In the genomic region with DNA sequence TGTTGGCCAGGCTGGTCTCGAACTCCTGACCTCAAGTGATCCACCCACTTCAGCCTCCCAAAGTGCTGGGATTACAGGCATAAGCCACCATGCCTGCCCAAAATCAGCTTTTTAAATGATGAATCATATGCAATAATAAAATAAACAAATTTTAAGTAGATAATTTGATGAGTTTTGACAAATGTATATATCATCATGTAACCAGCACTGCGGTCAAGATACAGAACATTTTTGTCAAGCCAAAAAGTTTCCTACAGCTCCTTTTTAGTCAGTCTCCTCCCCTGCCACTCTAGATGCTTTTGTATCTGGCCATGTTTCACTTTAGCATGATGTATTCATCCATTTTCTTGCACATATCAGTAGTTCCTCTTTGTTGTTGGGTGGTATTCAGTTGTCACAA, we compare ENCODE assay signal across 26 cellular contexts. TPM values are rescaled to one million over a fixed set of nuclear protein-coding genes. Genes with fewer than 3 reads are reported as not detected.
DNase-seq lines count a peak whose midpoint lies in the region; ATAC-seq, FAIRE-seq and TF ChIP-seq lines count a peak whose summit lies in the region.
"Had no signal": no experiment of that assay in that cellular context is flagged by ENCODE, and none has a peak within 500 bp of the region (broad histone marks: within the 10 kb centered on the region; RNA-seq: fewer than 3 reads in every experiment).

No MANE protein-coding gene starts in this region.

- RAD21 ChIA-PET in GM12878 (lab: Charles Lee; ENCODE audit: unreplicated experiment) = no interaction called here

- TF ChIP-seq CTCF in SK-N-SH (IDR thresholded peaks at IDR 0.05) (no peak), GM12878 (IDR thresholded peaks at IDR 0.05 in 2 of 3, conservative IDR thresholded peaks at IDR 0.05 in 1 of 3; ENCODE audit: control insufficient read depth in 2 of 3, extremely low read depth in 1 of 3, insufficient read depth in 1 of 3, low read depth in 3 of 3, low read length in 3 of 3) (no peak)

- POLR2A ChIA-PET in SK-N-SH (lab: Yijun Ruan, JAX) = interaction anchor here (0.6 kb wide), 1 partner anchor 16 kb away, joined by 3 read pairs; no protein-coding TSS in a partner anchor
- POLR2A ChIA-PET in GM12878 (lab: Charles Lee) = no interaction called here

- no peak for FAIRE-seq in GM12878 (lab: Jason Lieb, UNC)
- FAIRE-seq: GM12891, H1 had no signal

- H3F3A ChIP-seq in SK-N-SH (replicated peaks; ENCODE audit: insufficient read depth) = peaks cover 67% of the 10 kb centered on the region

- H3K36me3 ChIP-seq in SK-N-SH (replicated peaks in 1 of 2; ENCODE audit: control insufficient read depth in 1 of 2, insufficient read depth in 2 of 2, low read length in 1 of 2) = peaks cover 10 to 94% of the 10 kb centered on the region in 2 experiments
- H3K36me3 ChIP-seq in GM12878 (ENCODE audit: control insufficient read depth in 2 of 2, insufficient read depth in 2 of 2, low read length in 1 of 2) = no peaks in the 10 kb centered on the region

- no peak for TF ChIP-seq EP300 in SK-N-SH (IDR thresholded peaks at IDR 0.05; ENCODE audit: borderline replicate concordance in 1 of 2, low read depth in 1 of 2, low read length in 1 of 2)
- no peak for TF ChIP-seq EP300 in GM12878 (IDR thresholded peaks at IDR 0.05; ENCODE audit: borderline replicate concordance in 1 of 2, control insufficient read depth in 1 of 2, low read depth in 2 of 2, low read length in 2 of 2)

- peaks cover 100% of the 10 kb centered on the region for H4K20me1 ChIP-seq in SK-N-SH (ENCODE audit: insufficient read depth)
- no peaks in the 10 kb centered on the region for H4K20me1 ChIP-seq in GM12878 (ENCODE audit: control insufficient read depth, insufficient read depth)

- TF ChIP-seq POLR2A in GM12878 (IDR thresholded peaks at IDR 0.05; ENCODE audit: low read depth, low read length) = no peak

- H3K4me3 ChIP-seq in SK-N-SH (ENCODE audit: low read depth in 2 of 2, low read length in 1 of 2) = no peak overlapping the region
- H3K4me3 ChIP-seq in GM12878 = no peak overlapping the region
- H3K4me3 ChIP-seq: SJSA1 had no signal

- intact Hi-C loops in GM12878 (cut with micrococcal nuclease; ENCODE audit: unreplicated experiment) = no loop called here

- DNase-seq in SK-N-SH = no peak
- no peak for DNase-seq in GM12878 (ENCODE audit: low read depth, low spot score)
- DNase-seq in fibroblast of peridontal ligament (ENCODE audit: extremely low read depth) = peak; percentile 75
- no peak for DNase-seq in CD1c-positive myeloid dendritic cell (ENCODE audit: extremely low spot score)
- no peak for DNase-seq in NCI-H2107 treated with DMSO at 0.1 percent for 48 hours (lab: John Stamatoyannopoulos, UW; ENCODE audit: unreplicated experiment)
- no peak for DNase-seq in DMS53 (lab: John Stamatoyannopoulos, UW)
- DNase-seq in stimulated activated CD8-positive, alpha-beta memory T cell treated with anti-CD3 and anti-CD28 coated beads, Interleukin-4, amount 100 ng/mL, for 48 hours = no peak
- DNase-seq: ACHN; CD4-positive, CD25-positive, alpha-beta regulatory T cell; DMS153; NCI-H1048; NCI-H1417 treated with DMSO at 0.1 percent for 48 hours; NCI-H187; NCI-H2081 treated with DMSO at 0.1 percent for 48 hours; NCI-H2171 treated with DMSO at 0.1 percent for 48 hours; NCI-H345; NCI-H524 treated with DMSO at 0.1 percent for 48 hours; NCI-H774; PC-3 had no signal

- H3K4me1 ChIP-seq in SK-N-SH (ENCODE audit: control insufficient read depth in 1 of 2, insufficient read depth in 2 of 2, low read depth in 1 of 2, low read length in 1 of 2) (peaks cover 0 to 7% of the 10 kb centered on the region in 2 experiments; a peak in 3 of 4 replicates), GM12878 (ENCODE audit: control insufficient read depth, insufficient read depth, low read length) (no peaks in the 10 kb centered on the region)

- BruUV-seq in GM12878 (replicated peaks; lab: Mats Ljungman, UMichigan) = no TSS peak

- H3K79me2 ChIP-seq in SK-N-SH (ENCODE audit: insufficient read depth) (peaks cover 100% of the 10 kb centered on the region), GM12878 (ENCODE audit: control insufficient read depth, insufficient read depth, low read length) (no peaks in the 10 kb centered on the region)

- SMC1A ChIA-PET in GM12878 (lab: Charles Lee; ENCODE audit: uncharacterized antibody, unreplicated experiment) = interaction anchor here (1.0 to 1.1 kb wide), 2 partner anchors 15 to 26 kb away, joined by 3 to 5 read pairs; no protein-coding TSS in a partner anchor

- TF ChIP-seq RAD21 in SK-N-SH (IDR thresholded peaks at IDR 0.05; ENCODE audit: low read length) = no peak
- TF ChIP-seq RAD21 in GM12878 (IDR thresholded peaks at IDR 0.05; ENCODE audit: insufficient read depth, low read depth, low read length) = no peak

- ATAC-seq in SK-N-SH treated with all-trans-retinoic acid at 6 μM for 48 hours (no peak; the same call in 2 of the 3 replicates), GM12878 (0 out of 3 replicates have a peak, but pooled peaks have one; percentile 23)
- ATAC-seq: HCT116, PC-3, Right ventricle myocardium inferior had no signal

- H2AFZ ChIP-seq in SK-N-SH (ENCODE audit: low read depth) (no peak overlapping the region), GM12878 (ENCODE audit: control insufficient read depth, low read depth, low read length) (no peak overlapping the region)

- H3K9ac ChIP-seq in SK-N-SH (no peak overlapping the region), GM12878 (ENCODE audit: control insufficient read depth, insufficient read depth, low read length) (no peak overlapping the region)

- H3K27ac ChIP-seq in SK-N-SH (ENCODE audit: low read depth in 2 of 2, low read length in 1 of 2) (peak overlapping the region in 1 of 2 experiments; percentile 52; a peak in 2 of 4 replicates), GM12878 (ENCODE audit: control insufficient read depth, insufficient read depth) (no peak overlapping the region)
- H3K27ac ChIP-seq: 22Rv1, SJSA1 had no signal

- no peaks in the 10 kb centered on the region for H3K9me2 ChIP-seq in SK-N-SH

- H3K27me3 ChIP-seq in SK-N-SH (ENCODE audit: insufficient read depth) (no peaks in the 10 kb centered on the region), GM12878 (replicated peaks in 1 of 2; ENCODE audit: control insufficient read depth in 2 of 2, insufficient read depth in 2 of 2, low read length in 1 of 2) (no peaks in the 10 kb centered on the region; a peak in 1 of 4 replicates)
- H3K27me3 ChIP-seq: SJSA1 had no signal

- H3K9me3 ChIP-seq in SK-N-SH = no peaks in the 10 kb centered on the region
- no peaks in the 10 kb centered on the region for H3K9me3 ChIP-seq in GM12878 (replicated peaks; ENCODE audit: control insufficient read depth, insufficient read depth, low read length)
- H3K9me3 ChIP-seq: SJSA1 had no signal

- WGBS in SK-N-SH (ENCODE audit: low lambda C conversion rate) = 81% methylated on average over 2 of the region's 2 CpGs
- 72% methylated on average over 2 of the region's 2 CpGs for WGBS in GM12878 (ENCODE audit: insufficient coverage, insufficient replicate concordance, low lambda C conversion rate, missing lambda C conversion rate)

- CTCF ChIA-PET in SK-N-SH (lab: Yijun Ruan, JAX) = interaction anchor here (2.5 kb wide), 1 partner anchor 107 kb away, joined by 7 read pairs; no protein-coding TSS in a partner anchor
- CTCF ChIA-PET in GM12878 (lab: Yijun Ruan, JAX) = interaction anchor here (1.5 kb wide), 1 partner anchor 13 kb away, joined by 5 read pairs; no protein-coding TSS in a partner anchor

- H3K4me2 ChIP-seq in SK-N-SH (no peak overlapping the region), GM12878 (ENCODE audit: control insufficient read depth, insufficient read depth) (no peak overlapping the region)

- in situ Hi-C loops in GM12878 (cut with MboI) = no loop called here

TF ChIP-seq in SK-N-SH, 30 proteins besides CTCF, POLR2A, EP300 and RAD21 (continues in another document):
- no peak for TF ChIP-seq USF1 (IDR thresholded peaks at IDR 0.05; ENCODE audit: borderline replicate concordance, low read depth)

TF ChIP-seq in GM12878, 131 proteins besides CTCF, POLR2A, EP300 and RAD21:
- no peak for TF ChIP-seq MXI1 (IDR thresholded peaks at IDR 0.05; ENCODE audit: low read depth, low read length)

RNA-seq across cellular contexts. Expression of gene FRMD6, which starts 17.2 kb away (rescaled TPM):
- polyA plus RNA-seq in SK-N-SH (2012; rRNA removed) (147 and 169 TPM in 2 replicates), GM12878 (2011; rRNA removed) (0.76 and 0.86 TPM in 2 replicates), GM12878 (2014; fragmentation: Illumina TruSeq; extraction: Trizol) (3.1 and 3.5 TPM in 2 replicates), GM12878 (2014; fragmentation: Nextera tagmentation; extraction: Ambion mirVana) (1 to 10 TPM; 1.1 to 1.6 TPM), GM12878 (2014; rRNA removed) (3.2 and 3.9 TPM in 2 replicates), GM12878 (2016; fragmentation: Nextera tagmentation; extraction: Ambion mirVana) (1 to 10 TPM; 5.2 to 6.6 TPM)
- polyA plus RNA-seq in SK-N-SH (2012; cell fraction: cytosol; rRNA removed) = 125 and 136 TPM in 2 replicates
- 171 and 281 TPM in 2 replicates for polyA plus RNA-seq in SK-N-SH (2012; cell fraction: nucleus; rRNA removed)
- 1.8 and 2.2 TPM in 2 replicates for total RNA-seq in GM12878 (2013; cell fraction: nucleolus; rRNA removed)
- total RNA-seq in GM12878 (2014; rRNA removed) (4.0 and 7.8 TPM in 2 replicates), GM12878 (2014; rRNA removed; fragmentation: Illumina TruSeq; extraction: Trizol) (3.5 and 5.5 TPM in 2 replicates), GM12878 (2021) (3.9 and 6.7 TPM in 2 replicates)
- 1.0 TPM for polyA plus RNA-seq in GM12878 (2011; ENCODE audit: low read depth)
- polyA plus RNA-seq in GM12878 (2011; cell fraction: cytosol; rRNA removed) = 0.72 and 0.75 TPM in 2 replicates
- polyA plus RNA-seq in GM12878 (2011; cell fraction: nucleus; rRNA removed) = 0.70 and 1.2 TPM in 2 replicates
- 0.83 and 1.4 TPM in 2 replicates for polyA plus RNA-seq in GM12878 (2012)
- polyA minus RNA-seq in GM12878 (2011; rRNA and poly(A)+ RNA removed) = 2.1 and 2.6 TPM in 2 replicates
- polyA minus RNA-seq in GM12878 (2011; cell fraction: cytosol; rRNA and poly(A)+ RNA removed) = 0.67 and 1.7 TPM in 2 replicates
- 0.60 and 2.5 TPM in 2 replicates for polyA minus RNA-seq in GM12878 (2011; cell fraction: nucleus; rRNA and poly(A)+ RNA removed)

Comparison
In these comparisons a context has a peak if more than half of its experiments do, and no peak if none do; other contexts are left out.
1. RNA of gene FRMD6, which starts 17.2 kb away (polyA plus RNA-seq): 125 to 281 TPM in SK-N-SH; 0.70 to 6.6 TPM in GM12878; every median in the first group is over 10 times any median in the second.